In the genomic region with DNA sequence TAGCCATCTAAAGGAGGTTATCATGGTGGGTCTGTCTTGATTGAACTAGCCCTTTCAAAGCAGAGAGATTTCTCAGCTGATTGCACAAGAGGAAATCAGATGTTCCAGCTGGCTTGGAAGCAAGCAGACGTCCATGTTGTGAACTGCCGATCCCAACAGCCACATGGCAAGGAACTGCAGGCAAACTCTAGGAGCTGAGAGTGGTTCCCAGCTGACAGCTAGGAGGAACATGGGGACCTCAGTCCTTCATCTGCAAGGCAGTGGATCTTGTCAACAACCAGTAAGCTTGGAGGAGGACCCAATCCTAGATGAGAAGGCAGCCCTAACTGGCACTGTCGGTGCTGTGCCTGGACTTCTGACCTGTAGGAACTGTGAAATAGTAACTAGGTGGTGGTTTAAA, we compare ENCODE assay signal across 12 cellular contexts. TPM values are rescaled to one million over a fixed set of nuclear protein-coding genes. Genes with fewer than 3 reads are reported as not detected.
A peak's percentile ranks its signal among the peaks of the same experiment; 100 is the strongest.
DNase-seq lines count a peak whose midpoint lies in the region; ATAC-seq and TF ChIP-seq lines count a peak whose summit lies in the region.
"Had no signal": no experiment of that assay in that cellular context is flagged by ENCODE, and none has a peak within 500 bp of the region (broad histone marks: within the 10 kb centered on the region; RNA-seq: fewer than 3 reads in every experiment).

No MANE protein-coding gene starts in this region.

- H3K4me1 ChIP-seq in breast epithelium (peaks cover 0 to 22% of the 10 kb centered on the region in 2 donors), esophagus squamous epithelium (peaks cover 22 to 91% (median 39%) of the 10 kb centered on the region in 3 donors), mucosa of rectum (ENCODE audit: control insufficient read depth in 2 of 2, insufficient read depth in 2 of 2, low read length in 2 of 2) (peaks cover 49 to 64% of the 10 kb centered on the region in 2 donors), aorta (ENCODE audit: control insufficient read depth in 1 of 2, insufficient read depth in 2 of 2, low read length in 2 of 2) (peaks cover 0 to 4% of the 10 kb centered on the region in 2 donors), PC-3 (ENCODE audit: insufficient read depth, low read length) (peaks cover 15% of the 10 kb centered on the region)

- H4K20me1 ChIP-seq in PC-3 (ENCODE audit: low read length) = 0 out of 2 replicates have a peak, but pooled peaks cover 5% of the 10 kb centered on the region

- H3K36me3 ChIP-seq in breast epithelium (no peaks in the 10 kb centered on the region), esophagus squamous epithelium (peaks cover 0 to 24% (median 0%) of the 10 kb centered on the region in 3 donors), mucosa of rectum (ENCODE audit: control insufficient read depth in 2 of 2, insufficient read depth in 2 of 2, low read length in 2 of 2) (peaks cover 9 to 19% of the 10 kb centered on the region in 2 donors), aorta (ENCODE audit: control insufficient read depth in 1 of 2, insufficient read depth in 2 of 2, low read length in 1 of 2) (peaks cover 0 to 3% of the 10 kb centered on the region in 2 donors), PC-3 (ENCODE audit: low read depth, low read length) (0 out of 2 replicates have a peak, but pooled peaks cover 9% of the 10 kb centered on the region)

- no peak overlapping the region for H3K4me3 Mint-ChIP-seq in MCF 10A (ENCODE audit: unreplicated experiment)
- H3K4me3 Mint-ChIP-seq: activated naive CD8-positive, alpha-beta T cell treated with anti-CD3 and anti-CD28 coated beads for 36 hours; nephron had no signal

- POLR2A ChIA-PET in MCF 10A (lab: Yijun Ruan, JAX) (interaction anchor here (0.7 to 4.5 kb wide), 2 partner anchors 12 to 1293 kb away, joined by 5 to 33 read pairs; a partner anchor contains a TSS), PC-3 (lab: Charles Lee; ENCODE audit: unreplicated experiment) (no interaction called here)

- TF ChIP-seq POLR2A in breast epithelium (IDR thresholded peaks at IDR 0.05) (no peak), esophagus squamous epithelium (IDR thresholded peaks at IDR 0.05) (no peak)

- peak overlapping the region; percentile 19 to 56 for H3K27ac ChIP-seq in breast epithelium
- H3K27ac ChIP-seq in esophagus squamous epithelium = peak overlapping the region in 3 of 4 donors; percentile 27 to 52 (median 45)
- peak overlapping the region; percentile 43 to 58 for H3K27ac ChIP-seq in mucosa of rectum (ENCODE audit: low read depth in 2 of 2, low read length in 2 of 2)
- no peak overlapping the region for H3K27ac ChIP-seq in aorta (ENCODE audit: low read depth in 1 of 2, low read length in 2 of 2)
- H3K27ac ChIP-seq in PC-3 (ENCODE audit: low read length) = no peak overlapping the region

- peaks cover 39% of the 10 kb centered on the region for H3K4me1 Mint-ChIP-seq in MCF 10A (ENCODE audit: insufficient read depth, unreplicated experiment)

- peaks cover 56% of the 10 kb centered on the region for H3K79me2 ChIP-seq in PC-3 (ENCODE audit: low read length)

- H3K27me3 ChIP-seq in breast epithelium = no peaks in the 10 kb centered on the region
- no peaks in the 10 kb centered on the region for H3K27me3 ChIP-seq in esophagus squamous epithelium
- no peaks in the 10 kb centered on the region for H3K27me3 ChIP-seq in mucosa of rectum (ENCODE audit: control insufficient read depth in 2 of 2, insufficient read depth in 2 of 2, low read length in 2 of 2)
- no peaks in the 10 kb centered on the region for H3K27me3 ChIP-seq in aorta (ENCODE audit: control insufficient read depth in 1 of 2, insufficient read depth in 2 of 2, low read length in 1 of 2)
- H3K27me3 ChIP-seq in PC-3 (ENCODE audit: low read length) = no peaks in the 10 kb centered on the region

- DNase-seq in breast epithelium (ENCODE audit: low spot score in 2 of 2) = no peak
- DNase-seq in MCF 10A (ENCODE audit: unreplicated experiment) = no peak
- no peak for DNase-seq in esophagus squamous epithelium (lab: John Stamatoyannopoulos, UW)
- peak in 1 of 2 donors; percentile 52 for DNase-seq in aorta
- no peak for DNase-seq in PC-3
- no peak for DNase-seq in activated CD8-positive, alpha-beta memory T cell treated with anti-CD3 and anti-CD28 coated beads, Interleukin-2, amount 50 U/mL, for 48 hours
- DNase-seq in central memory CD4-positive, alpha-beta T cell = no peak
- DNase-seq: ACHN; activated naive CD8-positive, alpha-beta T cell treated with anti-CD3 and anti-CD28 coated beads for 36 hours; DMS79 had no signal

- BruUV-seq in MCF 10A (replicated peaks; lab: Mats Ljungman, UMichigan) (no TSS peak), PC-3 (replicated peaks; lab: Mats Ljungman, UMichigan) (no TSS peak)

- intact Hi-C loops in breast epithelium (cut with DNase I; ENCODE audit: low total_unique reads) = no loop called here
- intact Hi-C loops in MCF 10A (cut with micrococcal nuclease) = no loop called here
- intact Hi-C loops in esophagus squamous epithelium (cut with DNase I) = no loop called here
- intact Hi-C loops in aorta (cut with DNase I) = no loop called here
- intact Hi-C loops in PC-3 (cut with micrococcal nuclease) = no loop called here

- WGBS in esophagus squamous epithelium, 2 donors = 44 to 45% methylated on average over 2 to 3 of the region's 3 CpGs
- WGBS in aorta, 2 donors = 35% methylated on average over 3 of the region's 3 CpGs

- H3K4me2 ChIP-seq in PC-3 (ENCODE audit: low read length) = no peak overlapping the region

- H3K9me3 ChIP-seq in breast epithelium (no peaks in the 10 kb centered on the region), esophagus squamous epithelium (no peaks in the 10 kb centered on the region), mucosa of rectum (ENCODE audit: control insufficient read depth in 2 of 2, low read length in 2 of 2) (no peaks in the 10 kb centered on the region), aorta (ENCODE audit: control insufficient read depth, low read length) (no peaks in the 10 kb centered on the region), PC-3 (ENCODE audit: low read length) (no peaks in the 10 kb centered on the region)

- H3K4me3 ChIP-seq in breast epithelium = peak overlapping the region in 1 of 3 donors; percentile 26
- no peak overlapping the region for H3K4me3 ChIP-seq in esophagus squamous epithelium
- peak overlapping the region; percentile 25 to 41 for H3K4me3 ChIP-seq in mucosa of rectum (ENCODE audit: low read length in 2 of 2)
- no peak overlapping the region for H3K4me3 ChIP-seq in aorta (ENCODE audit: low read length in 2 of 2)
- no peak overlapping the region for H3K4me3 ChIP-seq in PC-3 (ENCODE audit: low read length)

- H3K9ac ChIP-seq in mucosa of rectum (ENCODE audit: low read depth in 1 of 2, low read length in 2 of 2) (peak overlapping the region; percentile 1 to 47), PC-3 (ENCODE audit: low read length) (no peak overlapping the region)

- CTCF ChIA-PET in MCF 10A (lab: Yijun Ruan, JAX) = interaction anchor here (0.7 to 1.3 kb wide), 5 partner anchors 11 to 64 kb away, joined by 3 to 5 read pairs (median 3); no protein-coding TSS in a partner anchor
- CTCF ChIA-PET in PC-3 (lab: Charles Lee) = no interaction called here

- no peaks in the 10 kb centered on the region for H3K9me3 Mint-ChIP-seq in MCF 10A (ENCODE audit: unreplicated experiment)
- H3K9me3 Mint-ChIP-seq: activated naive CD8-positive, alpha-beta T cell treated with anti-CD3 and anti-CD28 coated beads for 36 hours had no signal

- TF ChIP-seq CTCF in breast epithelium (IDR thresholded peaks at IDR 0.05) = no peak
- TF ChIP-seq CTCF in MCF 10A (IDR thresholded peaks at IDR 0.05; ENCODE audit: unreplicated experiment) = no peak
- no peak for TF ChIP-seq CTCF in esophagus squamous epithelium (IDR thresholded peaks at IDR 0.05)
- TF ChIP-seq CTCF in PC-3 (conservative IDR thresholded peaks at IDR 0.05; ENCODE audit: low read depth, low read length) = no peak

- no peaks in the 10 kb centered on the region for H3F3A ChIP-seq in PC-3 (ENCODE audit: low read length, unreplicated experiment)

- no peaks in the 10 kb centered on the region for H3K27me3 Mint-ChIP-seq in MCF 10A (ENCODE audit: insufficient read depth, unreplicated experiment)
- H3K27me3 Mint-ChIP-seq: activated naive CD8-positive, alpha-beta T cell treated with anti-CD3 and anti-CD28 coated beads for 36 hours had no signal

- no peak overlapping the region for H3K27ac Mint-ChIP-seq in MCF 10A (ENCODE audit: low read depth, unreplicated experiment)
- H3K27ac Mint-ChIP-seq: activated naive CD8-positive, alpha-beta T cell treated with anti-CD3 and anti-CD28 coated beads for 36 hours had no signal

- no peaks in the 10 kb centered on the region for H3K9me2 ChIP-seq in PC-3 (replicated peaks; ENCODE audit: low read length)

- H3K36me3 Mint-ChIP-seq in MCF 10A (ENCODE audit: insufficient read depth, unreplicated experiment) = peaks cover 16% of the 10 kb centered on the region

- ATAC-seq in aorta (ENCODE audit: low FRiP score) (peak; percentile 56), PC-3 (no peak)

- no peak overlapping the region for H2AFZ ChIP-seq in PC-3 (ENCODE audit: low read length)

RNA-seq across cellular contexts. Expression of gene ACVR1B, which starts 7.7 kb away (rescaled TPM):
- total RNA-seq in breast epithelium = 10 to 100 TPM; 12.3 to 26.3 (median 23.6) TPM
- 14.7 and 16.1 TPM in 2 replicates for total RNA-seq in MCF 10A (2022)
- 10 to 100 TPM; 11.4 to 31.7 (median 16.8) TPM for total RNA-seq in esophagus squamous epithelium
- total RNA-seq in aorta = 10 to 100 TPM; 24.0 to 24.5 TPM
- polyA plus RNA-seq in aorta = 1 to 10 TPM; 2.3 to 6.9 TPM
- 9.8 and 11.5 TPM in 2 replicates for total RNA-seq in PC-3 (2014; rRNA removed)

RNA-seq across cellular contexts. Expression of gene TAMALIN, which starts 47.5 kb away (rescaled TPM):
- 10 to 100 TPM in 2 of 3 donors, 1 to 10 TPM in 1; 8.5 to 27.2 (median 16.0) TPM for total RNA-seq in breast epithelium
- 0.39 TPM in 1 of 2 replicates, not detected in the other for total RNA-seq in MCF 10A (2022)
- total RNA-seq in esophagus squamous epithelium = 10 to 100 TPM in 1 of 4 donors, 1 to 10 TPM in 3; 1.7 to 10.7 (median 3.6) TPM
- 100 to 1,000 TPM in 1 of 2 donors, 10 to 100 TPM in 1; 64.2 to 129 TPM for total RNA-seq in aorta
- 10 to 100 TPM in 1 of 2 donors, 1 to 10 TPM in 1; 7.1 to 13.8 TPM for polyA plus RNA-seq in aorta
- total RNA-seq in PC-3 (2014; rRNA removed) = 0.29 and 0.58 TPM in 2 replicates

RNA-seq across cellular contexts. Expression of gene ACVRL1, which starts 51.9 kb away (rescaled TPM):
- total RNA-seq in breast epithelium = 100 to 1,000 TPM in 2 of 3 donors, 10 to 100 TPM in 1; 24.7 to 274 (median 109) TPM
- not detected in 2 replicates for total RNA-seq in MCF 10A (2022)
- 10 to 100 TPM in 3 of 4 donors, 1 to 10 TPM in 1; 2.0 to 71.3 (median 14.5) TPM for total RNA-seq in esophagus squamous epithelium
- 10 to 100 TPM; 53.6 to 96.9 TPM for total RNA-seq in aorta
- 10 to 100 TPM in 1 of 2 donors, 1 to 10 TPM in 1; 3.4 to 13.5 TPM for polyA plus RNA-seq in aorta
- total RNA-seq in PC-3 (2014; rRNA removed) = 0.40 TPM in 1 of 2 replicates, not detected in the other
- total RNA-seq: activated naive CD8-positive, alpha-beta T cell treated with anti-CD3 and anti-CD28 coated beads for 36 hours had no signal

Comparison
In these comparisons a context has a peak if more than half of its experiments do, and no peak if none do; other contexts are left out.
1. H3K27ac ChIP-seq: peak in breast epithelium (2 of 2), esophagus squamous epithelium (3 of 4) and mucosa of rectum (2 of 2); none in aorta (0 of 2) and PC-3 (single experiment).
2. H3K4me3 ChIP-seq: peak in mucosa of rectum (2 of 2); none in esophagus squamous epithelium (0 of 4), aorta (0 of 2) and PC-3 (single experiment).